25 cellular contexts compared by ENCODE assay signal in genomic region chr6:100304575-100304974, GRCh38.
DNase-seq lines count a peak whose midpoint lies in the region; ATAC-seq, FAIRE-seq and TF ChIP-seq lines count a peak whose summit lies in the region.
"Had no signal": no experiment of that assay in that cellular context is flagged by ENCODE, and none has a peak within 500 bp of the region (broad histone marks: within the 10 kb centered on the region; RNA-seq: fewer than 3 reads in every experiment).

No MANE protein-coding gene starts in this region.

- TF ChIP-seq POLR2A in H54 (IDR thresholded peaks at IDR 0.05; ENCODE audit: low read depth, low read length), result no peak

- H3K36me3 ChIP-seq in Loucy (ENCODE audit: insufficient read depth, low read length) (no peaks in the 10 kb centered on the region), right atrium auricular region (no peaks in the 10 kb centered on the region)
- H3K36me3 ChIP-seq: gastroesophageal sphincter, left ventricle myocardium inferior, MG63, transverse colon, WERI-Rb-1 had no signal

- H3K9me3 Mint-ChIP-seq in WTC11 (no peaks in the 10 kb centered on the region), neural crest cell (no peaks in the 10 kb centered on the region)
- H3K9me3 Mint-ChIP-seq: activated CD4-positive, alpha-beta T cell treated with anti-CD3 and anti-CD28 coated beads, Interleukin-2, amount 10 ng/mL, durations not matched to agents 24 days and 14 days; activated naive CD8-positive, alpha-beta T cell treated with anti-CD3 and anti-CD28 coated beads, Interleukin-2, amount 50 U/mL, for 24 hours; activated T-cell treated with anti-CD3 and anti-CD28 coated beads, Interleukin-2, amount 50 U/mL, for 24 hours; IgD-negative memory B cell; naive thymus-derived CD4-positive, alpha-beta T cell had no signal

- peak; percentile 30 for FAIRE-seq in H54 (lab: Jason Lieb, UNC)
- no peak for FAIRE-seq in RCC 7860 (lab: Jason Lieb, UNC)
- FAIRE-seq: endometrium had no signal

- TF ChIP-seq CTCF in Loucy (conservative IDR thresholded peaks at IDR 0.05; ENCODE audit: low read length) (no peak), WTC11 (IDR thresholded peaks at IDR 0.05) (no peak), neural crest cell (conservative IDR thresholded peaks at IDR 0.05) (no peak), right atrium auricular region (IDR thresholded peaks at IDR 0.05) (no peak)

- H3K4me1 ChIP-seq in Loucy (ENCODE audit: insufficient read depth, low read length, poor library complexity, severe bottlenecking), result peaks cover 3% of the 10 kb centered on the region
- H3K4me1 ChIP-seq in right atrium auricular region, result no peaks in the 10 kb centered on the region
- H3K4me1 ChIP-seq: gastroesophageal sphincter, left ventricle myocardium inferior, transverse colon had no signal

- CTCF ChIA-PET in WTC11 (lab: Charles Lee), result interaction anchor here (0.7 to 1.4 kb wide), 7 partner anchors 13 to 303 kb away, joined by 3 to 5 read pairs (median 3); no protein-coding TSS in a partner anchor

- no peaks in the 10 kb centered on the region for H3F3A ChIP-seq in Loucy (ENCODE audit: low read depth)

- H3K27me3 Mint-ChIP-seq in WTC11 (ENCODE audit: low read depth) (no peaks in the 10 kb centered on the region), neural crest cell (ENCODE audit: low read depth) (no peaks in the 10 kb centered on the region)
- H3K27me3 Mint-ChIP-seq: activated T-cell treated with anti-CD3 and anti-CD28 coated beads, Interleukin-2, amount 50 U/mL, for 24 hours had no signal

- POLR2A ChIA-PET in WTC11 (lab: Charles Lee), result no interaction called here

- H3K27ac Mint-ChIP-seq in WTC11, result no peak overlapping the region
- peak overlapping the region; percentile 82 for H3K27ac Mint-ChIP-seq in neural crest cell (ENCODE audit: unreplicated experiment)
- H3K27ac Mint-ChIP-seq: activated CD4-positive, alpha-beta T cell treated with anti-CD3 and anti-CD28 coated beads, Interleukin-2, amount 10 ng/mL, durations not matched to agents 24 days and 14 days; activated naive CD8-positive, alpha-beta T cell treated with anti-CD3 and anti-CD28 coated beads, Interleukin-2, amount 50 U/mL, for 24 hours; activated T-cell treated with anti-CD3 and anti-CD28 coated beads, Interleukin-2, amount 50 U/mL, for 24 hours; IgD-negative memory B cell; naive thymus-derived CD4-positive, alpha-beta T cell had no signal

- no peak overlapping the region for H3K4me2 ChIP-seq in Loucy (ENCODE audit: low read depth, low read length, poor library complexity, severe bottlenecking)

- H3K36me3 Mint-ChIP-seq in WTC11, result no peaks in the 10 kb centered on the region
- H3K36me3 Mint-ChIP-seq in neural crest cell (ENCODE audit: low read depth), result no peaks in the 10 kb centered on the region
- H3K36me3 Mint-ChIP-seq: IgD-negative memory B cell; naive thymus-derived CD4-positive, alpha-beta T cell had no signal

- H2AFZ ChIP-seq in Loucy (ENCODE audit: low read length), result peak overlapping the region; percentile 69

- no peak overlapping the region for H3K9ac ChIP-seq in Loucy (ENCODE audit: low read depth, low read length, poor library complexity, severe bottlenecking)

- DNase-seq in H54 (ENCODE audit: insufficient read length, low spot score), result no peak
- no peak for DNase-seq in WTC11 (ENCODE audit: low spot score)
- no peak for DNase-seq in neural crest cell (ENCODE audit: low read depth, low spot score)
- no peak for DNase-seq in RCC 7860 (ENCODE audit: low spot score)
- DNase-seq in stimulated activated CD4-positive, alpha-beta T cell treated with anti-CD3 and anti-CD28 coated beads, Interleukin-2, amount 100 ng/mL, for 24 hours, result no peak
- DNase-seq in right atrium auricular region (ENCODE audit: low spot score), result no peak
- DNase-seq: activated CD4-positive, alpha-beta T cell treated with anti-CD3 and anti-CD28 coated beads, Interleukin-2, amount 10 ng/mL, durations not matched to agents 24 days and 14 days; activated gamma-delta T cell treated with Interleukin-2 at 50 U/mL for 16 hours; activated naive CD8-positive, alpha-beta T cell treated with anti-CD3 and anti-CD28 coated beads, Interleukin-2, amount 50 U/mL, for 24 hours; activated T-cell treated with anti-CD3 and anti-CD28 coated beads, Interleukin-2, amount 50 U/mL, for 24 hours; central memory CD4-positive, alpha-beta T cell; left ventricle myocardium inferior; MG63; naive thymus-derived CD4-positive, alpha-beta T cell; NCI-H2081 treated with DMSO at 0.1 percent for 48 hours; NCI-H446; T-helper 2 cell; transverse colon; WERI-Rb-1 had no signal

- no peaks in the 10 kb centered on the region for H3K79me2 ChIP-seq in Loucy (ENCODE audit: insufficient read depth, low read length)

- H3K4me3 ChIP-seq in Loucy (ENCODE audit: low read length, poor library complexity, severe bottlenecking), result no peak overlapping the region
- no peak overlapping the region for H3K4me3 ChIP-seq in right atrium auricular region
- H3K4me3 ChIP-seq: gastroesophageal sphincter, left ventricle myocardium inferior, MG63, skin epidermis, transverse colon had no signal

- no peaks in the 10 kb centered on the region for H3K9me3 ChIP-seq in Loucy (ENCODE audit: insufficient read depth, low read depth, low read length)
- H3K9me3 ChIP-seq in right atrium auricular region, result no peaks in the 10 kb centered on the region
- H3K9me3 ChIP-seq: gastroesophageal sphincter, left ventricle myocardium inferior, transverse colon had no signal

- H3K4me1 Mint-ChIP-seq in WTC11 (peaks cover 26% of the 10 kb centered on the region), neural crest cell (no peaks in the 10 kb centered on the region)
- H3K4me1 Mint-ChIP-seq: activated CD4-positive, alpha-beta T cell treated with anti-CD3 and anti-CD28 coated beads, Interleukin-2, amount 10 ng/mL, durations not matched to agents 24 days and 14 days; activated naive CD8-positive, alpha-beta T cell treated with anti-CD3 and anti-CD28 coated beads, Interleukin-2, amount 50 U/mL, for 24 hours; IgD-negative memory B cell; naive thymus-derived CD4-positive, alpha-beta T cell had no signal

- H3K4me3 Mint-ChIP-seq in WTC11, result no peak overlapping the region
- no peak overlapping the region for H3K4me3 Mint-ChIP-seq in neural crest cell
- H3K4me3 Mint-ChIP-seq: activated CD4-positive, alpha-beta T cell treated with anti-CD3 and anti-CD28 coated beads, Interleukin-2, amount 10 ng/mL, durations not matched to agents 24 days and 14 days; activated naive CD8-positive, alpha-beta T cell treated with anti-CD3 and anti-CD28 coated beads, Interleukin-2, amount 50 U/mL, for 24 hours; activated T-cell treated with anti-CD3 and anti-CD28 coated beads, Interleukin-2, amount 50 U/mL, for 24 hours; IgD-negative memory B cell; naive thymus-derived CD4-positive, alpha-beta T cell had no signal

- peak; percentile 41; the same call in 1 of the 2 replicates for ATAC-seq in WTC11
- ATAC-seq: activated naive CD8-positive, alpha-beta T cell treated with anti-CD3 and anti-CD28 coated beads, Interleukin-2, amount 50 U/mL, for 24 hours; gastroesophageal sphincter; naive thymus-derived CD4-positive, alpha-beta T cell had no signal

- no peaks in the 10 kb centered on the region for H3K27me3 ChIP-seq in Loucy (ENCODE audit: insufficient read depth, low read length, poor library complexity, severe bottlenecking)
- H3K27me3 ChIP-seq in right atrium auricular region, result no peaks in the 10 kb centered on the region
- H3K27me3 ChIP-seq: gastroesophageal sphincter, MG63, transverse colon had no signal

- H3K9me2 ChIP-seq in Loucy (replicated peaks; ENCODE audit: low read depth, low read length), result no peaks in the 10 kb centered on the region

- H4K20me1 ChIP-seq in Loucy (ENCODE audit: insufficient read depth, low read length, poor library complexity, severe bottlenecking), result no peaks in the 10 kb centered on the region

- H3K27ac ChIP-seq in right atrium auricular region, result no peak overlapping the region
- H3K27ac ChIP-seq: C4-2B, gastroesophageal sphincter, left ventricle myocardium inferior, skin epidermis, transverse colon, WERI-Rb-1 had no signal

TF ChIP-seq in WTC11, 78 proteins besides CTCF, POLR2A, EP300 and RAD21 (continues in another document):
- no peak for TF ChIP-seq MYBL2 (CRISPR knock-in tag; IDR thresholded peaks at IDR 0.05)
- TF ChIP-seq USF1 (CRISPR knock-in tag; IDR thresholded peaks at IDR 0.05), result no peak
- no peak for TF ChIP-seq TP53 (CRISPR knock-in tag; IDR thresholded peaks at IDR 0.05)
- no peak for TF ChIP-seq FOXJ3 (CRISPR knock-in tag; IDR thresholded peaks at IDR 0.05; ENCODE audit: borderline replicate concordance)
- no peak for TF ChIP-seq JUN (CRISPR knock-in tag; IDR thresholded peaks at IDR 0.05)
- TF ChIP-seq ZNF416 (CRISPR knock-in tag; IDR thresholded peaks at IDR 0.05), result no peak
- TF ChIP-seq TEAD1 (CRISPR knock-in tag; IDR thresholded peaks at IDR 0.05), result no peak
- TF ChIP-seq GRHL2 (CRISPR knock-in tag; IDR thresholded peaks at IDR 0.05; ENCODE audit: insufficient replicate concordance, severe bottlenecking), result no peak
- TF ChIP-seq EMX1 (CRISPR knock-in tag; IDR thresholded peaks at IDR 0.05), result no peak
